ENCODE assay signal across 9 cellular contexts in the genomic region with DNA sequence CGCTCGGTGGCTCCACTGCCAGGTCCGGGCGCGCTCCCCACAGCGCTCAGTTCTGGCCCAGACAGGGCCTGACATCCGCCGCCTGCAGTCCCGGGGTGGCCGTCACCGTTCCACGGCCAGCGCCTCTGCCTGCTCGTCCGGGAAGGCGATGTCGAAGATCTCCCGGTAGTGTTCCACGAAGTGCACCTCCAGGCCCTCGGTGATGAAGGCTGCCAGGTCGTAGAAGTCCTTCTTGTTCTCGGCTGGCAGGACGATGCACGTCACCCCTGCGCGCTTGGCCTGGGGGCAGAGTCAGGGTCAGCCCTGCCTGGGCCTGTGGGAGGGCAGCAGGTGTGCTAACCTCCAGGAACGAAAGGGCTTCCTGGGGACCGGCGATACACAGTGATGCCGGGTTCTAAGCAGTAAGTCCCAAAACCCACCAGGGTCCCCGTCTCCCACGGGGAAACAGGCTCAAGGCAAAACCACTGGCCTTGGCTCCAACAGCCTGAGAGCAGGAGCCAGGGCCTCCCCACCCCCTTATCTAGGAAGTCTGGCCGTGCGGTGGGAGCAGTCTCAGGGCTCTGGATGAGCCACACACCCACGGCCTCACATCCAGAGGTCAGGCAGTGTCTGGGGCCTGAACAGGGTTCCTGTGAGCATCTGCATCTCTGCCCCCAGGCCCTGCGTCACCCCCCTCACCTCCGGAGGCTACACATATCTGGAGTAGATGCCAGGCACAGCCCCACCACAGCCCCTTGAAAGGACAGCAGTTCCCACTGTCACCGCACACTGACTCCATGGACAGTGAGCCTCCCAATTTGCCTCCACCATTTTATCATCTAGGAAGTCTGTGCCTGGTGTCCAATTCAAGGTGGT. TPM values are rescaled to one million over a fixed set of nuclear protein-coding genes. Genes with fewer than 3 reads are reported as not detected.
DNase-seq lines count a peak whose midpoint lies in the region; ATAC-seq, FAIRE-seq and TF ChIP-seq lines count a peak whose summit lies in the region.
"Had no signal": no experiment of that assay in that cellular context is flagged by ENCODE, and none has a peak within 500 bp of the region (broad histone marks: within the 10 kb centered on the region; RNA-seq: fewer than 3 reads in every experiment).

No MANE protein-coding gene starts in this region.

- H3K27me3 ChIP-seq in Caco-2 (replicated peaks; ENCODE audit: control insufficient read depth, insufficient read depth, low read length) = no peaks in the 10 kb centered on the region
- H3K27me3 ChIP-seq in pancreas = no peaks in the 10 kb centered on the region
- H3K27me3 ChIP-seq: left lung had no signal

- 48 to 53% methylated on average over 38 of the region's 38 CpGs for WGBS in pancreas, 2 donors

- CTCF ChIA-PET in Caco-2 (lab: Charles Lee) = no interaction called here

- H3K9me3 Mint-ChIP-seq in Caco-2 (ENCODE audit: unreplicated experiment) = no peaks in the 10 kb centered on the region

- peaks cover 76% of the 10 kb centered on the region for H3K36me3 Mint-ChIP-seq in Caco-2 (ENCODE audit: insufficient read depth, unreplicated experiment)

- peak overlapping the region; percentile 79 for H3K27ac Mint-ChIP-seq in Caco-2 (ENCODE audit: unreplicated experiment)

- FAIRE-seq in pancreas (lab: Jason Lieb, UNC) = no peak

- DNase-seq in Caco-2 = no peak
- DNase-seq in MV-4-11 (lab: John Stamatoyannopoulos, UW) = peak; percentile 39
- DNase-seq in cerebellum (ENCODE audit: low spot score) = peak; percentile 49
- DNase-seq in pancreas = peak in 4 of 6 donors; percentile 43 to 83 (median 64)
- no peak for DNase-seq in globus pallidus (ENCODE audit: low spot score)
- no peak for DNase-seq in central memory CD4-positive, alpha-beta T cell
- no peak for DNase-seq in HCEC 1CT

- H3K4me1 ChIP-seq in Caco-2 = no peaks in the 10 kb centered on the region
- peaks cover 3 to 7% (median 6%) of the 10 kb centered on the region in 3 donors for H3K4me1 ChIP-seq in pancreas

- peak overlapping the region; percentile 90 for H3K4me3 ChIP-seq in Caco-2 (ENCODE audit: low read depth, low read length)
- H3K4me3 ChIP-seq in pancreas = peak overlapping the region in 3 of 4 donors; percentile 78 to 92 (median 90)

- BruUV-seq in Caco-2 (replicated peaks; lab: Mats Ljungman, UMichigan) = no TSS peak

- H3K4me1 Mint-ChIP-seq in Caco-2 (ENCODE audit: low read depth, unreplicated experiment) = no peaks in the 10 kb centered on the region

- H3K36me3 ChIP-seq in Caco-2 (ENCODE audit: control insufficient read depth, insufficient read depth, low read length) (peaks cover 9% of the 10 kb centered on the region), pancreas (peaks cover 0 to 51% (median 33%) of the 10 kb centered on the region in 3 donors)

- no peaks in the 10 kb centered on the region for H3K9me3 ChIP-seq in Caco-2
- no peaks in the 10 kb centered on the region for H3K9me3 ChIP-seq in pancreas
- H3K9me3 ChIP-seq: left lung had no signal

- TF ChIP-seq CTCF in Caco-2 (IDR thresholded peaks at IDR 0.05; ENCODE audit: insufficient read depth in 1 of 2, low read depth in 1 of 2, low read length in 1 of 2, severe bottlenecking in 1 of 2, unreplicated experiment in 1 of 2) (no peak), pancreas (IDR thresholded peaks at IDR 0.05) (no peak)

- POLR2A ChIA-PET in Caco-2 (lab: Charles Lee) = interaction anchor here (0.7 to 1.4 kb wide), 2 partner anchors 26 to 222 kb away, joined by 3 to 5 read pairs; no protein-coding TSS in a partner anchor

- H3K4me3 Mint-ChIP-seq in Caco-2 (ENCODE audit: unreplicated experiment) = peak overlapping the region; percentile 99

- ATAC-seq in pancreas (no peak), HG02981 (IDR thresholded peaks at IDR 0.05; ENCODE audit: unreplicated experiment) (no peak)
- ATAC-seq: left lung had no signal

- no peaks in the 10 kb centered on the region for H3K27me3 Mint-ChIP-seq in Caco-2 (ENCODE audit: insufficient read depth, unreplicated experiment)

- H3K27ac ChIP-seq in pancreas = peak overlapping the region in 3 of 4 donors; percentile 79 to 84 (median 83)

- intact Hi-C loops in Caco-2 (cut with micrococcal nuclease; ENCODE audit: unreplicated experiment) = no loop called here
- intact Hi-C loops in pancreas (cut with DNase I) = no loop called here

RNA-seq across cellular contexts. Expression of gene RPL36, which starts 2.1 kb away (rescaled TPM):
- total RNA-seq in Caco-2 (2022) (951 and 1,003 TPM in 2 replicates), cerebellum (159 TPM), pancreas (100 to 1,000 TPM; 524 to 926 (median 654) TPM)
- polyA plus RNA-seq in pancreas = 1,000 to 10,000 TPM in 1 of 2 donors, 100 to 1,000 TPM in 1; 951 to 1,510 TPM

RNA-seq across cellular contexts. Expression of gene HSD11B1L, which starts 11.3 kb away (rescaled TPM):
- total RNA-seq in Caco-2 (2022) = 2.4 and 3.1 TPM in 2 replicates
- 15.0 TPM for total RNA-seq in cerebellum
- total RNA-seq in pancreas = 1 to 10 TPM; 2.1 to 5.5 (median 3.5) TPM
- polyA plus RNA-seq in pancreas = 10 to 100 TPM; 12.9 to 16.9 TPM

RNA-seq across cellular contexts. Expression of gene MICOS13, which starts 11.8 kb away (rescaled TPM):
- total RNA-seq in Caco-2 (2022) (43.1 and 44.0 TPM in 2 replicates), cerebellum (12.2 TPM), pancreas (10 to 100 TPM; 14.0 to 25.9 (median 23.5) TPM)
- 10 to 100 TPM; 59.3 to 77.5 TPM for polyA plus RNA-seq in pancreas

RNA-seq across cellular contexts. Expression of gene LONP1, which starts 27.8 kb away (rescaled TPM):
- 174 and 208 TPM in 2 replicates for total RNA-seq in Caco-2 (2022)
- 27.9 TPM for total RNA-seq in cerebellum
- total RNA-seq in pancreas = 10 to 100 TPM; 23.3 to 56.7 (median 33.1) TPM
- polyA plus RNA-seq in pancreas = 10 to 100 TPM; 42.5 to 63.9 TPM

RNA-seq across cellular contexts. Expression of gene CATSPERD, which starts 28.3 kb away (rescaled TPM):
- total RNA-seq in Caco-2 (2022) (not detected in 2 replicates), cerebellum (0.27 TPM), pancreas (not detected)
- polyA plus RNA-seq in pancreas = not detected

Comparison
In these comparisons a context has a peak if more than half of its experiments do, and no peak if none do; other contexts are left out.
1. DNase-seq: peak in MV-4-11 (single experiment), cerebellum (single experiment) and pancreas (4 of 6); none in Caco-2 (0 of 2), globus pallidus (single experiment), central memory CD4-positive, alpha-beta T cell (single experiment) and HCEC 1CT (single experiment).